8 cellular contexts compared by ENCODE assay signal in the genomic region with DNA sequence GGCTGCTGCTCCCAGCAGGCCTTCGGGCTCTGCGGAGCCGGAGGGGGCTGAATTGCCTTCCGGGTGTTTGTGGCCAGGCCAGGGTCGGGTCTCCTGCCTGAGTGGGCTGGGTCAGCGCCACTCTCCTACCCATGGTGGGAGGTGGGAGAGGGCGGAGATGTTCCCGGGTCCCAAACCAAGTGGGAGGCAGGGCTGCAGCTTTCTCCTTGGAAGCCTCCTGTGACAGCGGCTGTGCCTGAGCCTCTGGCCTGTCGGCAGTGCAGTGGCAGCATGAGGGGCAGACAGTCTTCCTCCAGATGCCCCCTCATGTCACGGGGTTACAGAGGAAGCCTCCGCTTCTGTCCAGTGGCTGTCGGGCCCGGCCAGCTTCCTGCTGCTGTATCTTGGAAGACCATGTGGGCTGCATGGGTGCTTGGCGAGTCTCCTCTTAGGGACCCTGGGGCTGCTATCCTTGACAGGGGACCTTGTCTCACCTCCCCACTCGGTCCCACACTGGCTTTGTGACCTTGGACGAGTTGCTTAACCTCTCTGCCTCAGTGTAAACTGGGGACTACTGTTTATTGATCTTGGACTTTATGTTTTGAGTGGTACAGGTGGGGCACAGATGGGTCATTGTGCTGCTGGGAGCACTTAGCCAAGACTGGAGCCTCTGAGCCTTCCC. TPM values are rescaled to one million over a fixed set of nuclear protein-coding genes. Genes with fewer than 3 reads are reported as not detected.
DNase-seq lines count a peak whose midpoint lies in the region; ATAC-seq and TF ChIP-seq lines count a peak whose summit lies in the region.

No MANE protein-coding gene starts in this region.

- peak overlapping the region; percentile 90 for H3K4me3 Mint-ChIP-seq in activated CD8-positive, alpha-beta memory T cell treated with anti-CD3 and anti-CD28 coated beads, Interleukin-2, amount 10 ng/mL, durations not matched to agents 7 days and 5 days

- peaks cover 85% of the 10 kb centered on the region for H3K4me1 ChIP-seq in mononuclear cell (ENCODE audit: insufficient read depth, low read length)
- peaks cover 39 to 84% (median 78%) of the 10 kb centered on the region in 4 donors for H3K4me1 ChIP-seq in transverse colon

- in situ Hi-C loops in transverse colon (cut with MboI; ENCODE audit: low pct_ligation_motif_present in 1 of 4, low pct_unique_long_range_greater_than_20kb in 1 of 4, low sequenced_read_pairs in 3 of 4): no loop called here

- peaks cover 63% of the 10 kb centered on the region for H3K4me1 Mint-ChIP-seq in activated CD8-positive, alpha-beta memory T cell treated with anti-CD3 and anti-CD28 coated beads, Interleukin-2, amount 10 ng/mL, durations not matched to agents 7 days and 5 days

- no peak for DNase-seq in activated CD8-positive, alpha-beta memory T cell treated with anti-CD3 and anti-CD28 coated beads, Interleukin-2, amount 10 ng/mL, durations not matched to agents 7 days and 5 days
- DNase-seq in activated CD8-positive, alpha-beta memory T cell treated with anti-CD3 and anti-CD28 coated beads, Interleukin-2, amount 50 U/mL, for 4 hours: no peak
- peak; percentile 32 for DNase-seq in central memory CD4-positive, alpha-beta T cell
- DNase-seq in transverse colon: no peak
- no peak for DNase-seq in GM20000 (ENCODE audit: low spot score)

- H3K4me3 ChIP-seq in mononuclear cell (ENCODE audit: low read length) (peak overlapping the region; percentile 57), transverse colon (peak overlapping the region in 3 of 4 donors; percentile 4 to 68 (median 54))

- CTCF ChIA-PET in activated CD8-positive, alpha-beta memory T cell treated with anti-CD3 and anti-CD28 coated beads, Interleukin-2, amount 10 ng/mL, durations not matched to agents 7 days and 5 days (lab: Charles Lee): interaction anchor here (0.7 to 4.0 kb wide), 4 partner anchors 37 to 149 kb away, joined by 3 to 17 read pairs (median 12); partner anchors contain the start of gene FAAP20

- no peaks in the 10 kb centered on the region for H3K36me3 ChIP-seq in transverse colon

- no peaks in the 10 kb centered on the region for H3K9me3 Mint-ChIP-seq in activated CD8-positive, alpha-beta memory T cell treated with anti-CD3 and anti-CD28 coated beads, Interleukin-2, amount 10 ng/mL, durations not matched to agents 7 days and 5 days (ENCODE audit: low read depth)

- H3K27me3 ChIP-seq in mononuclear cell (ENCODE audit: insufficient read depth, low read length) (no peaks in the 10 kb centered on the region), transverse colon (no peaks in the 10 kb centered on the region)

- H3K9me3 ChIP-seq in mononuclear cell (ENCODE audit: low read depth, low read length) (no peaks in the 10 kb centered on the region), transverse colon (no peaks in the 10 kb centered on the region)

- H3K27ac Mint-ChIP-seq in activated CD8-positive, alpha-beta memory T cell treated with anti-CD3 and anti-CD28 coated beads, Interleukin-2, amount 10 ng/mL, durations not matched to agents 7 days and 5 days: peak overlapping the region; percentile 89

- TF ChIP-seq CTCF in transverse colon (IDR thresholded peaks at IDR 0.05) (no peak), GM20000 (IDR thresholded peaks at IDR 0.05; ENCODE audit: extremely low read depth, missing control alignments) (no peak)

- 62% methylated on average over 16 of the region's 17 CpGs; no CpG with 5 or more reads in 1 of the 2 donors for WGBS in transverse colon (ENCODE audit: low coverage in 1 of 2), 2 donors

- H3K27ac ChIP-seq in transverse colon: peak overlapping the region; percentile 82 to 90 (median 85)

- no peak for TF ChIP-seq POLR2A in transverse colon (IDR thresholded peaks at IDR 0.05)

- H3K27me3 Mint-ChIP-seq in activated CD8-positive, alpha-beta memory T cell treated with anti-CD3 and anti-CD28 coated beads, Interleukin-2, amount 10 ng/mL, durations not matched to agents 7 days and 5 days: no peaks in the 10 kb centered on the region

- intact Hi-C loops in transverse colon (cut with DNase I; ENCODE audit: low total_unique reads): loop anchor here (5.0 kb wide), 1 partner anchor 80 kb away; no protein-coding TSS in a partner anchor

- no peak for ATAC-seq in activated CD8-positive, alpha-beta memory T cell treated with anti-CD3 and anti-CD28 coated beads, Interleukin-2, amount 10 ng/mL, durations not matched to agents 7 days and 5 days
- ATAC-seq in HG03139 (IDR thresholded peaks at IDR 0.05; ENCODE audit: unreplicated experiment) (no peak), HG02610 (IDR thresholded peaks at IDR 0.05; ENCODE audit: unreplicated experiment) (no peak)

- peaks cover 13% of the 10 kb centered on the region for H3K36me3 Mint-ChIP-seq in activated CD8-positive, alpha-beta memory T cell treated with anti-CD3 and anti-CD28 coated beads, Interleukin-2, amount 10 ng/mL, durations not matched to agents 7 days and 5 days

- TF ChIP-seq EP300 in transverse colon (IDR thresholded peaks at IDR 0.05; ENCODE audit: low read depth): no peak

RNA-seq across cellular contexts. Expression of gene SKI, which starts 4.3 kb away (rescaled TPM):
- total RNA-seq in activated CD8-positive, alpha-beta memory T cell treated with anti-CD3 and anti-CD28 coated beads, Interleukin-2, amount 10 ng/mL, durations not matched to agents 7 days and 5 days: 10 to 100 TPM; 35.0 to 42.9 TPM
- total RNA-seq in mononuclear cell (47.5 TPM), transverse colon (10 to 100 TPM; 24.4 to 52.4 (median 32.2) TPM)

RNA-seq across cellular contexts. Expression of gene FAAP20, which starts 37.8 kb away (rescaled TPM):
- 10 to 100 TPM; 52.5 to 55.7 TPM for total RNA-seq in activated CD8-positive, alpha-beta memory T cell treated with anti-CD3 and anti-CD28 coated beads, Interleukin-2, amount 10 ng/mL, durations not matched to agents 7 days and 5 days
- 11.0 TPM for total RNA-seq in mononuclear cell
- total RNA-seq in transverse colon: 10 to 100 TPM; 19.4 to 84.5 (median 34.9) TPM
